6 cellular contexts compared by ENCODE assay signal in the genomic region with DNA sequence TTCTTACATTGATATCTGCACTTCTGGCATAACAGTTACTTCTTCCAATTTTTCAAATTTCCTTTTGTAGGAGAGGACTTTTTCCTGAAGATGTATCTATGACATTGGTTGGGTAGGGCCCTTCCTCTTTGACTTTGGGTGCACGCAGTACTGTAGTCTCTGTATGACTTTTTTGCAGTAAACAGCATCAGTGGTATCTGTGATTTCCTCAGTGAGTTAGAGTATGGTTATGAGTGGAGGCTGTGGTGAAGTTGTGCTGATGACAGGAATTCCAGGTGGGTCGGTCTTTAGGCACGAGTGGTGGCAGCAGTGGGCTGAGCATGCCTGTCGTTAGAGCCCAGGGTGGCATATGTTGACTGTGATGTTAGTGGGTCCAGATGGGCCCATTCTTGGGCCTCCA.
"Had no signal": no experiment of that assay in that cellular context is flagged by ENCODE, and none has a peak within 500 bp of the region (broad histone marks: within the 10 kb centered on the region; RNA-seq: fewer than 3 reads in every experiment).

No MANE protein-coding gene starts in this region.

- DNase-seq: GM23248, GOT3, H7, HCEC 1CT, IMR-90 had no signal

- H3K27ac ChIP-seq: GM23248 had no signal

- ATAC-seq: K562 had no signal

- H3K9ac ChIP-seq: GM23248 had no signal

- H2AFZ ChIP-seq: GM23248 had no signal
